ENCODE assay signal across 23 cellular contexts in the genomic region with DNA sequence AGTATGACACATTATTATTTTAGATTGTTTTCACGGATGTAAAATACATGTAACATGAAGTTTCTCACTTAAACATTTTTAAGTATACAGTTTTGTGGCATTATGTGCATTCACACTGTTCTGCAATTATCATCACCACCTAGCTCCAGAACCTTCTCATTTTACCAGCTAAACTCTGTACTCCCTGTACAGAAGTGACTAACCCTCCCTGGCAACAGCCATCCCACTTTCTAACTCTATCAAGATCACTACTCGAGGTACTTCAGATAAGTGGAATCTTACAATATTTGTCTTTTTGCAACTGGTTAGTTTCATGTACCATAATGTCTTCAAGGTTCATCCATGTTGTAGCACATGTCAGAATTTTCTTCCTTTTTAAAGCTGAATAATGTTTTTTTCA.
"Had no signal": no experiment of that assay in that cellular context is flagged by ENCODE, and none has a peak within 500 bp of the region (broad histone marks: within the 10 kb centered on the region; RNA-seq: fewer than 3 reads in every experiment).

No MANE protein-coding gene starts in this region.

- H3K9me3 ChIP-seq: colonic mucosa, esophagus muscularis mucosa, esophagus squamous epithelium, gastrocnemius medialis, gastroesophageal sphincter, heart left ventricle, heart right ventricle had no signal

- H3K4me3 ChIP-seq: colonic mucosa, coronary artery, dorsolateral prefrontal cortex, esophagus muscularis mucosa, esophagus squamous epithelium, gastrocnemius medialis, gastroesophageal sphincter, heart left ventricle, heart right ventricle had no signal

- H3K4me1 ChIP-seq: colonic mucosa, esophagus muscularis mucosa, esophagus squamous epithelium, gastrocnemius medialis, gastroesophageal sphincter, heart left ventricle, heart right ventricle had no signal

- H3K27ac ChIP-seq: colonic mucosa, coronary artery, dorsolateral prefrontal cortex, epithelial cell of prostate, esophagus muscularis mucosa, esophagus squamous epithelium, foreskin keratinocyte, gastrocnemius medialis, gastroesophageal sphincter, heart left ventricle, heart right ventricle had no signal

- H3K27me3 ChIP-seq: colonic mucosa, esophagus squamous epithelium, gastroesophageal sphincter had no signal

- DNase-seq: colonic mucosa; cortex of kidney; dermis blood vessel endothelial cell; dorsolateral prefrontal cortex; effector CD4-positive, alpha-beta T cell; effector CD8-positive, alpha-beta T cell; effector memory CD4-positive, alpha-beta T cell; effector memory CD8-positive, alpha-beta T cell; endodermal cell; erythroblast; esophagus squamous epithelium; foreskin fibroblast; foreskin keratinocyte; foreskin melanocyte; gastrocnemius medialis; glutamatergic neuron; heart left ventricle; heart right ventricle had no signal

- ATAC-seq: effector memory CD8-positive, alpha-beta T cell; esophagus mucosa; foreskin keratinocyte; gastrocnemius medialis; gastroesophageal sphincter; heart left ventricle; heart right ventricle had no signal

- H3K36me3 ChIP-seq: colonic mucosa, esophagus muscularis mucosa, esophagus squamous epithelium, gastrocnemius medialis, gastroesophageal sphincter, heart left ventricle, heart right ventricle had no signal
